ENCODE assay signal across 8 cellular contexts in genomic region chr11:45021692-45022130, GRCh38.
DNase-seq lines count a peak whose midpoint lies in the region; ATAC-seq, FAIRE-seq and TF ChIP-seq lines count a peak whose summit lies in the region.

No MANE protein-coding gene starts in this region.

- ATAC-seq in HG02973 (IDR thresholded peaks at IDR 0.05; ENCODE audit: unreplicated experiment) (no peak), GM21529 (IDR thresholded peaks at IDR 0.05; ENCODE audit: unreplicated experiment) (no peak)

- no peak for TF ChIP-seq CTCF in astrocyte (IDR thresholded peaks at IDR 0.05; ENCODE audit: insufficient read depth, low read depth, low read length)
- no peak for TF ChIP-seq CTCF in thyroid gland (IDR thresholded peaks at IDR 0.05)

- peaks cover 2% of the 10 kb centered on the region for H3K36me3 Mint-ChIP-seq in astrocyte (ENCODE audit: low read depth, unreplicated experiment)

- peaks cover 8% of the 10 kb centered on the region for H3K27me3 Mint-ChIP-seq in astrocyte (ENCODE audit: low read depth, unreplicated experiment)

- H3K9me3 Mint-ChIP-seq in astrocyte (ENCODE audit: unreplicated experiment): peaks cover 2% of the 10 kb centered on the region

- H3K9me3 ChIP-seq in astrocyte (ENCODE audit: insufficient read depth, low read depth, low read length) (no peaks in the 10 kb centered on the region), thyroid gland (no peaks in the 10 kb centered on the region)

- FAIRE-seq in astrocyte (lab: Jason Lieb, UNC): no peak

- no peak overlapping the region for H3K27ac Mint-ChIP-seq in astrocyte (ENCODE audit: unreplicated experiment)

- 24 to 35% methylated on average over 8 of the region's 9 CpGs for WGBS in thyroid gland, 2 donors

- no peak overlapping the region for H3K9ac ChIP-seq in astrocyte (ENCODE audit: low read length)

- H3K36me3 ChIP-seq in astrocyte (ENCODE audit: insufficient read depth, low read length) (no peaks in the 10 kb centered on the region), thyroid gland (no peaks in the 10 kb centered on the region)

- no peaks in the 10 kb centered on the region for H4K20me1 ChIP-seq in astrocyte (ENCODE audit: insufficient read depth, low read length)

- no peaks in the 10 kb centered on the region for H3K79me2 ChIP-seq in astrocyte (ENCODE audit: insufficient read depth, low read length)

- H3K27ac ChIP-seq in astrocyte (ENCODE audit: low read depth, low read length) (no peak overlapping the region), thyroid gland (peak overlapping the region in 2 of 3 donors; percentile 39 to 45)

- no peak overlapping the region for H3K4me3 ChIP-seq in astrocyte (ENCODE audit: insufficient read depth, low read depth, low read length)
- H3K4me3 ChIP-seq in thyroid gland (replicated peaks in 1 of 3): no peak overlapping the region

- DNase-seq in NCI-H146 (lab: John Stamatoyannopoulos, UW) (peak; percentile 41), NCI-H146 treated with DMSO at 0.1 percent for 48 hours (lab: John Stamatoyannopoulos, UW; ENCODE audit: unreplicated experiment) (no peak), astrocyte (ENCODE audit: low read depth) (peak; percentile 59), islet precursor cell (peak; percentile 75), thyroid gland (peak; percentile 37 to 41)
- DNase-seq in stimulated activated CD4-positive, alpha-beta T cell treated with anti-CD3 and anti-CD28 coated beads, Interleukin-2, amount 100 ng/mL, for 48 hours: no peak

- no peak overlapping the region for H3K4me3 Mint-ChIP-seq in astrocyte (ENCODE audit: unreplicated experiment)

- H3K27me3 ChIP-seq in astrocyte (ENCODE audit: insufficient read depth, low read length) (peaks cover 8% of the 10 kb centered on the region), thyroid gland (no peaks in the 10 kb centered on the region)

- H3K4me1 ChIP-seq in astrocyte (ENCODE audit: insufficient read depth, low read length) (no peaks in the 10 kb centered on the region), thyroid gland (peaks cover 17 to 22% of the 10 kb centered on the region in 2 donors)

- peaks cover 12% of the 10 kb centered on the region for H3K4me1 Mint-ChIP-seq in astrocyte (ENCODE audit: low read depth, unreplicated experiment)

- TF ChIP-seq POLR2A in thyroid gland (IDR thresholded peaks at IDR 0.05): no peak

- intact Hi-C loops in thyroid gland (cut with DNase I): no loop called here

- H3K4me2 ChIP-seq in astrocyte (ENCODE audit: low read length): no peak overlapping the region

- no peak overlapping the region for H2AFZ ChIP-seq in astrocyte (ENCODE audit: low read depth, low read length)

Comparison
In these comparisons a context has a peak if more than half of its experiments do, and no peak if none do; other contexts are left out.
1. DNase-seq: peak in NCI-H146 (single experiment), astrocyte (single experiment), islet precursor cell (single experiment) and thyroid gland (2 of 2); none in NCI-H146 treated with DMSO at 0.1 percent for 48 hours (single experiment) and stimulated activated CD4-positive, alpha-beta T cell treated with anti-CD3 and anti-CD28 coated beads, Interleukin-2, amount 100 ng/mL, for 48 hours (0 of 2).